Comparison of ENCODE assay signal across 24 cellular contexts in genomic region chr10:132440791-132441565, GRCh38.
"Had no signal": no experiment of that assay in that cellular context is flagged by ENCODE, and none has a peak within 500 bp of the region (broad histone marks: within the 10 kb centered on the region; RNA-seq: fewer than 3 reads in every experiment).

No MANE protein-coding gene starts in this region.

- DNase-seq: activated B cell treated with CpG ODN at 0.5 μM for 24 hours; activated CD4-positive, alpha-beta T cell treated with anti-CD3 and anti-CD28 coated beads for 4 hours; activated CD8-positive, alpha-beta memory T cell treated with anti-CD3 and anti-CD28 coated beads, Interleukin-2, amount 10 ng/mL, durations not matched to agents 7 days and 5 days; activated CD8-positive, alpha-beta T cell treated with anti-CD3 and anti-CD28 coated beads for 36 hours; activated effector memory CD4-positive, alpha-beta T cell treated with anti-CD3 and anti-CD28 coated beads, Interleukin-2, amount 50 U/mL, for 16 hours; activated T-cell treated with anti-CD3 and anti-CD28 coated beads for 4 hours; aorta; brain microvascular endothelial cell; caudate nucleus; effector CD8-positive, alpha-beta T cell; erythroblast; foreskin fibroblast; heart right ventricle; lower lobe of right lung; mesendoderm; naive thymus-derived CD8-positive, alpha-beta T cell; psoas muscle; stimulated activated CD4-positive, alpha-beta T cell treated with anti-CD3 and anti-CD28 coated beads, Interleukin-4, amount 100 ng/mL, for 24 hours; T-cell; transverse colon had no signal

- H3K4me3 ChIP-seq: heart right ventricle, lower lobe of right lung, pancreas, psoas muscle, right atrium auricular region, transverse colon had no signal

- H3K27ac ChIP-seq: brain microvascular endothelial cell, heart right ventricle, lower lobe of right lung, pancreas, psoas muscle, right atrium auricular region, transverse colon had no signal

- H3K4me1 ChIP-seq: pancreas, psoas muscle, transverse colon had no signal

- H3K36me3 ChIP-seq: brain microvascular endothelial cell, heart right ventricle, lower lobe of right lung, pancreas, right atrium auricular region, transverse colon had no signal

- H3K36me3 Mint-ChIP-seq: activated CD8-positive, alpha-beta memory T cell treated with anti-CD3 and anti-CD28 coated beads, Interleukin-2, amount 10 ng/mL, durations not matched to agents 7 days and 5 days; activated naive CD4-positive, alpha-beta T cell treated with anti-CD3 and anti-CD28 coated beads, Interleukin-2, amount 50 U/mL, for 72 hours; naive thymus-derived CD8-positive, alpha-beta T cell; T-cell had no signal

- H3K27me3 Mint-ChIP-seq: activated B cell treated with CpG ODN at 0.5 μM for 24 hours; activated CD8-positive, alpha-beta memory T cell treated with anti-CD3 and anti-CD28 coated beads, Interleukin-2, amount 10 ng/mL, durations not matched to agents 7 days and 5 days; activated CD8-positive, alpha-beta T cell treated with anti-CD3 and anti-CD28 coated beads for 36 hours; dendritic cell treated with granulocyte-macrophage colony-stimulating factor and Interleukin-4, amounts not matched to agents 40 ng/mL and 50 ng/mL, for 4 days; naive thymus-derived CD8-positive, alpha-beta T cell; T-cell had no signal

- H3K4me3 Mint-ChIP-seq: activated B cell treated with CpG ODN at 0.5 μM for 24 hours; activated CD8-positive, alpha-beta memory T cell treated with anti-CD3 and anti-CD28 coated beads, Interleukin-2, amount 10 ng/mL, durations not matched to agents 7 days and 5 days; activated CD8-positive, alpha-beta T cell treated with anti-CD3 and anti-CD28 coated beads for 36 hours; dendritic cell treated with granulocyte-macrophage colony-stimulating factor and Interleukin-4, amounts not matched to agents 40 ng/mL and 50 ng/mL, for 4 days had no signal

- H3K27ac Mint-ChIP-seq: activated B cell treated with CpG ODN at 0.5 μM for 24 hours; activated CD8-positive, alpha-beta memory T cell treated with anti-CD3 and anti-CD28 coated beads, Interleukin-2, amount 10 ng/mL, durations not matched to agents 7 days and 5 days; activated CD8-positive, alpha-beta T cell treated with anti-CD3 and anti-CD28 coated beads for 36 hours had no signal

- ATAC-seq: activated CD8-positive, alpha-beta memory T cell treated with anti-CD3 and anti-CD28 coated beads, Interleukin-2, amount 10 ng/mL, durations not matched to agents 7 days and 5 days; activated CD8-positive, alpha-beta T cell treated with anti-CD3 and anti-CD28 coated beads for 36 hours; activated naive CD4-positive, alpha-beta T cell treated with anti-CD3 and anti-CD28 coated beads, Interleukin-2, amount 50 U/mL, for 72 hours; heart right ventricle; lower lobe of right lung; naive thymus-derived CD8-positive, alpha-beta T cell; pancreas; psoas muscle; T-cell had no signal

- H3K9me3 Mint-ChIP-seq: activated B cell treated with CpG ODN at 0.5 μM for 24 hours; activated CD8-positive, alpha-beta T cell treated with anti-CD3 and anti-CD28 coated beads for 36 hours; dendritic cell treated with granulocyte-macrophage colony-stimulating factor and Interleukin-4, amounts not matched to agents 40 ng/mL and 50 ng/mL, for 4 days; naive thymus-derived CD8-positive, alpha-beta T cell; T-cell had no signal

- H3K27me3 ChIP-seq: brain microvascular endothelial cell, heart right ventricle, pancreas, right atrium auricular region, transverse colon had no signal

- H3K9me3 ChIP-seq: heart right ventricle, lower lobe of right lung, pancreas, psoas muscle, right atrium auricular region, transverse colon had no signal
